Comparison of ENCODE assay signal across 8 cellular contexts in the genomic region with DNA sequence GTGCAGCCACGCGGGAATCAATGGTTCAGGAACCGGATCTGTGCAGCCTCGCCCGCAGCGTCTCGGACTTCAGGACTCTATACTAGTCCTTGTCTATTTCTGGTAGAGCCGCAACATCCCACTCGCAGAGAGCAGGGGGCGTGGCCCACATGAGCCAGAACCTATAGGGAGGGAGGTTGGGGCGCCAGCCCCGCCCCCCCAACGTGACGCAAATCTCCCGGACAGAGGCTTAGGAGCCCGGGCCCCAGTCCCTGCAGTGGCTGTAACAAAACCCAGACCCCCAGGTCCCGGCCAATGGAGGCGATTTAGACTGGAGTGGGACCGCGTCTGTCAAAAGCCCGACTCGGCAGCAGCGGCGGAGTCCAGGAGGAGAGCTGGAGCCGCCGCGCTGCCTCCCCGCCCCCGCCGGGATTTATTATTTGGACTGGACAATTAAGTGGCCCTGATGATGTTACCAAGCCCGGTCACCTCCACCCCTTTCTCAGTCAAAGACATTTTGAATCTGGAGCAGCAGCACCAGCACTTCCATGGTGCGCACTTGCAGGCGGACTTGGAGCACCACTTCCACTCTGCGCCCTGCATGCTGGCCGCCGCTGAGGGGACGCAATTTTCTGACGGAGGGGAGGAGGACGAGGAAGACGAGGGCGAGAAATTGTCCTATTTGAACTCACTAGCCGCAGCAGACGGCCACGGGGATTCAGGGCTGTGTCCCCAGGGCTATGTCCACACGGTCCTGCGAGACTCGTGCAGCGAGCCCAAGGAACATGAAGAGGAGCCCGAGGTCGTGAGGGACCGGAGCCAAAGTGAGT. TPM values are rescaled to one million over a fixed set of nuclear protein-coding genes. Genes with fewer than 3 reads are reported as not detected.
DNase-seq lines count a peak whose midpoint lies in the region; ATAC-seq and FAIRE-seq lines count a peak whose summit lies in the region.

TSS of gene NKX2-3 (plus strand) at position 256 of the 809 bp plus-strand sequence. CDS start at position 446, 190 bp downstream.

- no peak within 1 kb of the TSS for H3K27ac Mint-ChIP-seq in T-helper 17 cell

- H3K27me3 Mint-ChIP-seq in T-helper 17 cell = peaks cover 89% of the 10 kb centered on the region

- peak within 1 kb of the TSS; percentile 49 to 89 for H3K27ac ChIP-seq in small intestine (ENCODE audit: low read depth in 1 of 2, low read length in 1 of 2)

- peak within 1 kb of the TSS; percentile 18 to 39 for H3K4me3 ChIP-seq in small intestine (ENCODE audit: low read depth in 1 of 2, low read length in 2 of 2)

- H3K4me3 Mint-ChIP-seq in T-helper 17 cell = peak within 1 kb of the TSS; percentile 31

- H3K36me3 Mint-ChIP-seq in T-helper 17 cell (ENCODE audit: low read depth) = peaks cover 6% of the 10 kb centered on the region

- 2 to 9% (median 3%) methylated on average over 50 to 51 of the region's 51 CpGs for WGBS in small intestine, 3 donors

- peak; percentile 66 for ATAC-seq in HG02678 (IDR thresholded peaks at IDR 0.05; ENCODE audit: unreplicated experiment)
- no peak for ATAC-seq in T-helper 17 cell
- ATAC-seq in Right ventricle myocardium superior (ENCODE audit: poor library complexity) = peak; percentile 57
- no peak for ATAC-seq in HG03439 (IDR thresholded peaks at IDR 0.05; ENCODE audit: unreplicated experiment)

- DNase-seq in DMS53 (lab: John Stamatoyannopoulos, UW) = peak; percentile 81
- no peak for DNase-seq in T-helper 17 cell
- DNase-seq in Right ventricle myocardium superior = peak; percentile 82
- DNase-seq in small intestine = peak; percentile 42
- no peak for DNase-seq in NCI-H2171 treated with DMSO at 0.1 percent for 48 hours (lab: John Stamatoyannopoulos, UW)
- DNase-seq in posterior cingulate gyrus = no peak

- H3K27me3 ChIP-seq in small intestine (ENCODE audit: control insufficient read depth in 2 of 2, insufficient read depth in 2 of 2, low read length in 2 of 2) = peaks cover 28 to 41% of the 10 kb centered on the region in 2 donors

- no peaks in the 10 kb centered on the region for H3K36me3 ChIP-seq in small intestine (ENCODE audit: control insufficient read depth in 2 of 2, insufficient read depth in 2 of 2, low read length in 2 of 2)

- peaks cover 24% of the 10 kb centered on the region for H3K4me1 Mint-ChIP-seq in T-helper 17 cell

- H3K4me1 ChIP-seq in small intestine (ENCODE audit: control insufficient read depth in 2 of 2, insufficient read depth in 1 of 2, low read depth in 1 of 2, low read length in 1 of 2) = no peaks in the 10 kb centered on the region

- no peak for FAIRE-seq in small intestine (lab: Jason Lieb, UNC)

- intact Hi-C loops in Right ventricle myocardium superior (cut with DNase I) = no loop called here
- intact Hi-C loops in posterior cingulate gyrus (cut with DNase I) = no loop called here

- no peaks in the 10 kb centered on the region for H3K9me3 ChIP-seq in T-helper 17 cell (ENCODE audit: control insufficient read depth, low read length, poor library complexity, severe bottlenecking)
- H3K9me3 ChIP-seq in small intestine (ENCODE audit: control insufficient read depth, low read depth) = no peaks in the 10 kb centered on the region

RNA-seq across cellular contexts. Expression of gene NKX2-3, which starts in this region (rescaled TPM):
- total RNA-seq in T-helper 17 cell = not detected
- not detected for total RNA-seq in Right ventricle myocardium superior
- polyA plus RNA-seq in small intestine = 10 to 100 TPM in 1 of 3 donors, 1 to 10 TPM in 1, under 1 TPM in 1; 0.67 to 11.9 (median 10.0) TPM

Comparison
In these comparisons a context has a peak if more than half of its experiments do, and no peak if none do; other contexts are left out.
1. Peak in DNase-seq and ATAC-seq in Right ventricle myocardium superior; RNA of the gene not detected or under 1 TPM.
2. DNase-seq: peak in DMS53 (single experiment) and small intestine (single experiment); none in T-helper 17 cell (0 of 3), NCI-H2171 treated with DMSO at 0.1 percent for 48 hours (single experiment) and posterior cingulate gyrus (0 of 10).